Comparison of ENCODE assay signal across 7 cellular contexts in the genomic region with DNA sequence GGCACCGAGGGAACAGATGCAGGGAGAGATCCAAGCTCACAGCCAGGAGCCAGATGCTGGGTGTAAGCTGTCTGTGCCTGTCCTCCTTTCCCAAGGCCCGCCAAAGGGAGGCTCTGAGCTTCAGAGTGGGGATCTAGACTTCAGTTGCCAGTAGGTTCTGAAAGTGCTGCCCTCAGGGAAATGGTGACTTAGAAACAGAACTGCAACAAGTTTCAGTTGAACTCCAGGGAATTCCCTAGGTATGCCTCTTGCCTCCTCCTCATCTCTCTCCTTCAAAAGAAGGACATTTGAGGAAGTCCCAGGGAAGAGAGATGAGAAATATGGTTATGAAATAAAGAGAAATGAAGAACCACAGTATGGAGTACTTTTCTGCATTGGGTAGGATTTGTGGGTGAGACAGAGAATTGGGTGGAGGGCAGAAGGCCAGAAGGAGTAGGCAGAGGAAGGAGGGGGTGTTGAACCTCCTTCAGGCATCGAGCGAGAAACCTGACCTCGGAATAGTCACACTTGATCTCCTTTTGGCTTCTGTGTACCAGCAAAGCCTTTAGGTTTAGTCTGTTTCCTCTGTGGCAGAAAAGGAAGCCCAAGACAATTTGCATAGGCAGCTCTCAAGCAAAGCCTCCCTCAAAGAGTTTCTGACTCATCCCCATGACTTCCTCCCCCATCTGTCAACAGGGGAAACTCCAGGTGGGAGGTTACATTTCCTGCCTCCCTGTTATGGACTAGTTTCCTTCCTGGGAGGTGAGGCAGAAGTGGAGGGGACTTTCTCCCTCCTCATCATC. TPM values are rescaled to one million over a fixed set of nuclear protein-coding genes. Genes with fewer than 3 reads are reported as not detected.
DNase-seq lines count a peak whose midpoint lies in the region; ATAC-seq and TF ChIP-seq lines count a peak whose summit lies in the region.

No MANE protein-coding gene starts in this region.

- TF ChIP-seq CTCF in GM13977 (IDR thresholded peaks at IDR 0.05; ENCODE audit: extremely low read depth, insufficient read depth, missing control alignments) (no peak), H9 (conservative IDR thresholded peaks at IDR 0.05) (no peak), Loucy (conservative IDR thresholded peaks at IDR 0.05; ENCODE audit: low read length) (no peak), nephron progenitor cell (IDR thresholded peaks at IDR 0.05) (no peak)

- H4K20me1 ChIP-seq in H9 (ENCODE audit: control insufficient read depth, insufficient read depth, insufficient read length) = no peaks in the 10 kb centered on the region
- H4K20me1 ChIP-seq in Loucy (ENCODE audit: insufficient read depth, low read length, poor library complexity, severe bottlenecking) = no peaks in the 10 kb centered on the region

- H3K4me1 ChIP-seq in H9 (ENCODE audit: insufficient read depth, low read length) (peaks cover 10% of the 10 kb centered on the region; the same call in 1 of the 2 replicates), Loucy (ENCODE audit: insufficient read depth, low read length, poor library complexity, severe bottlenecking) (peaks cover 26% of the 10 kb centered on the region), aorta (ENCODE audit: control insufficient read depth in 1 of 2, insufficient read depth in 2 of 2, low read length in 2 of 2) (no peaks in the 10 kb centered on the region)

- no CpG with 5 or more reads among the region's 5 CpGs for WGBS in H9 (ENCODE audit: extremely low coverage, insufficient read length, low lambda C conversion rate)
- 76 to 78% methylated on average over 5 of the region's 5 CpGs for WGBS in aorta, 2 donors

- H3K4me3 ChIP-seq in Loucy (ENCODE audit: low read length, poor library complexity, severe bottlenecking) = peak overlapping the region; percentile 49
- no peak overlapping the region for H3K4me3 ChIP-seq in aorta (ENCODE audit: low read length in 2 of 2)

- no peaks in the 10 kb centered on the region for H3K9me3 Mint-ChIP-seq in H9
- H3K9me3 Mint-ChIP-seq in nephron progenitor cell = no peaks in the 10 kb centered on the region

- no peak overlapping the region for H4K5ac ChIP-seq in H9 (ENCODE audit: insufficient read length, low read depth, low read length)

- in situ Hi-C loops in GM13977 (cut with MboI; ENCODE audit: low pct_unique_long_range_greater_than_20kb, low sequenced_read_pairs, unreplicated experiment) = loop anchor here (25.0 kb wide), 1 partner anchor 872 kb away; no protein-coding TSS in a partner anchor

- H3K14ac ChIP-seq in H9 (ENCODE audit: insufficient read depth, low read length) = no peak overlapping the region

- intact Hi-C loops in aorta (cut with DNase I) = loop anchor here (5.0 to 10.0 kb wide), 3 partner anchors 442 to 1105 kb away; no protein-coding TSS in a partner anchor

- no peak overlapping the region for H2BK120ac ChIP-seq in H9 (ENCODE audit: low read depth, low read length, poor library complexity, severe bottlenecking)

- H3K79me2 ChIP-seq in H9 (ENCODE audit: insufficient read depth, low read length) = no peaks in the 10 kb centered on the region
- H3K79me2 ChIP-seq in Loucy (ENCODE audit: insufficient read depth, low read length) = no peaks in the 10 kb centered on the region

- H2BK5ac ChIP-seq in H9 (ENCODE audit: insufficient read length, low read length) = no peak overlapping the region

- no peaks in the 10 kb centered on the region for H3K9me3 ChIP-seq in H9 (ENCODE audit: control insufficient read depth, low read depth, low read length)
- H3K9me3 ChIP-seq in Loucy (ENCODE audit: insufficient read depth, low read depth, low read length) = no peaks in the 10 kb centered on the region
- H3K9me3 ChIP-seq in aorta (ENCODE audit: control insufficient read depth, low read length) = no peaks in the 10 kb centered on the region

- ATAC-seq in aorta (ENCODE audit: low FRiP score) = peak; percentile 34

- peak overlapping the region in 1 of 3 experiments; percentile 83; a peak in 3 of 7 replicates for H3K27ac Mint-ChIP-seq in H9
- peak overlapping the region; percentile 82 for H3K27ac Mint-ChIP-seq in nephron progenitor cell

- no peak overlapping the region for H3K23ac ChIP-seq in H9 (ENCODE audit: insufficient read length, low read depth, low read length)

- H3K36me3 Mint-ChIP-seq in H9 (ENCODE audit: insufficient read depth in 1 of 3, low read depth in 3 of 3) (peaks cover 0 to 2% (median 2%) of the 10 kb centered on the region in 3 experiments; a peak in 2 of 7 replicates), nephron progenitor cell (ENCODE audit: low read depth) (no peaks in the 10 kb centered on the region)

- no peak overlapping the region for H2AK5ac ChIP-seq in H9 (ENCODE audit: insufficient read length, low read length)

- H3K27me3 ChIP-seq in H9 (ENCODE audit: insufficient read depth, low read length) (no peaks in the 10 kb centered on the region), Loucy (ENCODE audit: insufficient read depth, low read length, poor library complexity, severe bottlenecking) (no peaks in the 10 kb centered on the region), aorta (ENCODE audit: control insufficient read depth in 1 of 2, insufficient read depth in 2 of 2, low read length in 1 of 2) (no peaks in the 10 kb centered on the region)

- no peak overlapping the region for H3K4ac ChIP-seq in H9 (ENCODE audit: low read depth, low read length)

- H3F3A ChIP-seq in Loucy (ENCODE audit: low read depth) = no peaks in the 10 kb centered on the region; the same call in 1 of the 2 replicates

- H3K4me1 Mint-ChIP-seq in H9 (peaks cover 12 to 14% of the 10 kb centered on the region in 2 experiments), nephron progenitor cell (peaks cover 23% of the 10 kb centered on the region)

- H3K4me3 Mint-ChIP-seq in H9 (no peak overlapping the region), nephron progenitor cell (no peak overlapping the region)

- H4K8ac ChIP-seq in H9 (replicated peaks; ENCODE audit: insufficient read length, low read depth, low read length) = no peak overlapping the region

- H3K79me1 ChIP-seq in H9 (ENCODE audit: insufficient read depth, low read depth, low read length, poor library complexity, severe bottlenecking) = no peaks in the 10 kb centered on the region

- DNase-seq in GM13977 (ENCODE audit: low spot score) (peak; percentile 79), H9 (peak; percentile 67), nephron progenitor cell (no peak), aorta (no peak)
- DNase-seq in activated CD4-positive, CD25-positive, alpha-beta regulatory T cell treated with anti-CD3 and anti-CD28 coated beads, Interleukin-2, amount 50 U/mL, for 16 hours (ENCODE audit: low read depth, low spot score) = peak; percentile 39
- peak; percentile 51 for DNase-seq in effector CD4-positive, alpha-beta T cell

- no peaks in the 10 kb centered on the region for H3K9me2 ChIP-seq in Loucy (replicated peaks; ENCODE audit: low read depth, low read length)

- no peak overlapping the region for H3K9ac ChIP-seq in H9 (ENCODE audit: extremely low read depth, insufficient read length, low read length)
- peak overlapping the region; percentile 20 for H3K9ac ChIP-seq in Loucy (ENCODE audit: low read depth, low read length, poor library complexity, severe bottlenecking)

- H3T11ph ChIP-seq in H9 (ENCODE audit: low read length) = no peak overlapping the region

- no peak overlapping the region for H2AFZ ChIP-seq in H9 (ENCODE audit: low read length)
- H2AFZ ChIP-seq in Loucy (ENCODE audit: low read length) = no peak overlapping the region; the same call in 1 of the 2 replicates

- H2BK15ac ChIP-seq in H9 (ENCODE audit: low read depth, low read length) = no peak overlapping the region

- H4K91ac ChIP-seq in H9 (ENCODE audit: insufficient read length, low read depth, low read length) = no peak overlapping the region

- H3K27ac ChIP-seq in H9 (ENCODE audit: insufficient read length, low read depth, low read length) (peak overlapping the region; percentile 38), aorta (ENCODE audit: low read depth in 1 of 2, low read length in 2 of 2) (no peak overlapping the region)

- H3K23me2 ChIP-seq in H9 (ENCODE audit: insufficient read length, low read depth, low read length, poor library complexity, severe bottlenecking) = no peaks in the 10 kb centered on the region

- no peaks in the 10 kb centered on the region for H3K27me3 Mint-ChIP-seq in H9 (ENCODE audit: low read depth)
- H3K27me3 Mint-ChIP-seq in nephron progenitor cell (ENCODE audit: low read depth, poor library complexity) = no peaks in the 10 kb centered on the region

- no peak overlapping the region for H2BK20ac ChIP-seq in H9 (ENCODE audit: low read depth, low read length, poor library complexity, severe bottlenecking)

- no peak overlapping the region for H3K4me2 ChIP-seq in H9 (ENCODE audit: insufficient read depth, insufficient read length, low read length)
- H3K4me2 ChIP-seq in Loucy (ENCODE audit: low read depth, low read length, poor library complexity, severe bottlenecking) = peak overlapping the region; percentile 79

- no peak overlapping the region for H3K56ac ChIP-seq in H9 (ENCODE audit: insufficient read length, low read depth, low read length)

- no peaks in the 10 kb centered on the region for H3K36me3 ChIP-seq in Loucy (ENCODE audit: insufficient read depth, low read length)
- no peaks in the 10 kb centered on the region for H3K36me3 ChIP-seq in aorta (ENCODE audit: control insufficient read depth in 1 of 2, insufficient read depth in 2 of 2, low read length in 1 of 2)

- H2BK12ac ChIP-seq in H9 (ENCODE audit: insufficient read length, low read depth, low read length) = no peak overlapping the region

- no peak overlapping the region for H3K18ac ChIP-seq in H9 (ENCODE audit: insufficient read length, low read depth, low read length)

RNA-seq across cellular contexts. Expression of a gene that starts 45.7 kb away (rescaled TPM):
- total RNA-seq in H9 (2021) = not detected in 2 replicates
- total RNA-seq in aorta = 1 to 10 TPM; 3.8 to 4.0 TPM
- 1 to 10 TPM; 1.9 to 5.5 TPM for polyA plus RNA-seq in aorta

Comparison
In these comparisons a context has a peak if more than half of its experiments do, and no peak if none do; other contexts are left out.
1. DNase-seq: peak in GM13977 (single experiment), H9 (single experiment), activated CD4-positive, CD25-positive, alpha-beta regulatory T cell treated with anti-CD3 and anti-CD28 coated beads, Interleukin-2, amount 50 U/mL, for 16 hours (single experiment) and effector CD4-positive, alpha-beta T cell (single experiment); none in nephron progenitor cell (single experiment) and aorta (0 of 2).